Comparison of ENCODE assay signal across 8 cellular contexts in genomic region chr19:16828990-16829821, GRCh38. TPM values are rescaled to one million over a fixed set of nuclear protein-coding genes. Genes with fewer than 3 reads are reported as not detected.
A peak's percentile ranks its signal among the peaks of the same experiment; 100 is the strongest.
DNase-seq lines count a peak whose midpoint lies in the region; ATAC-seq and TF ChIP-seq lines count a peak whose summit lies in the region.

TSS of gene SIN3B (plus strand) at chr19:16829398. CDS start at chr19:16829421, 23 bp downstream.

- DNase-seq in CD14-positive monocyte (ENCODE audit: low spot score) (peak; percentile 82), NCI-H1092 treated with DMSO at 0.1 percent for 48 hours (lab: John Stamatoyannopoulos, UW) (peak; percentile 70), T-cell (peak; percentile 72 to 93 (median 86)), Right ventricle myocardium inferior (ENCODE audit: missing footprints) (peak; percentile 89), ovary (peak; percentile 80 to 93 (median 88)), testis (peak; percentile 87)
- peak; percentile 91 for DNase-seq in activated naive CD8-positive, alpha-beta T cell treated with anti-CD3 and anti-CD28 coated beads, Interleukin-2, amount 50 U/mL, for 24 hours

- H3K36me3 ChIP-seq in ovary (no peaks in the 10 kb centered on the region), testis (ENCODE audit: low read depth, missing control alignments) (no peaks in the 10 kb centered on the region)

- H3K27me3 ChIP-seq in ovary (no peaks in the 10 kb centered on the region), testis (no peaks in the 10 kb centered on the region)

- H3K27ac Mint-ChIP-seq in CD14-positive monocyte (peak within 1 kb of the TSS; percentile 78 to 93 (median 88)), T-cell (peak within 1 kb of the TSS; percentile 83 to 85)
- peak within 1 kb of the TSS; percentile 78 for H3K27ac Mint-ChIP-seq in activated naive CD8-positive, alpha-beta T cell treated with anti-CD3 and anti-CD28 coated beads, Interleukin-2, amount 50 U/mL, for 24 hours

- TF ChIP-seq POLR2A in ovary (IDR thresholded peaks at IDR 0.05) (peak; percentile 46), testis (IDR thresholded peaks at IDR 0.05) (no peak)

- H3K4me3 Mint-ChIP-seq in CD14-positive monocyte (peak within 1 kb of the TSS; percentile 87 to 91), T-cell (peak within 1 kb of the TSS; percentile 80 to 85 (median 83))
- peak within 1 kb of the TSS; percentile 82 for H3K4me3 Mint-ChIP-seq in activated naive CD8-positive, alpha-beta T cell treated with anti-CD3 and anti-CD28 coated beads, Interleukin-2, amount 50 U/mL, for 24 hours

- WGBS in ovary, 3 donors, result 1 to 3% (median 2%) methylated on average over 38 to 63 of the region's 63 CpGs
- WGBS in testis, 2 donors, result 2% methylated on average over 25 to 36 of the region's 63 CpGs

- H3K27me3 Mint-ChIP-seq in CD14-positive monocyte (ENCODE audit: low read depth in 3 of 3) (peaks cover 10 to 16% (median 14%) of the 10 kb centered on the region in 3 donors), T-cell (peaks cover 18 to 21% of the 10 kb centered on the region in 2 donors)
- H3K27me3 Mint-ChIP-seq in activated naive CD8-positive, alpha-beta T cell treated with anti-CD3 and anti-CD28 coated beads, Interleukin-2, amount 50 U/mL, for 24 hours, result peaks cover 23% of the 10 kb centered on the region

- CTCF ChIA-PET in T-cell (lab: Charles Lee), result no interaction called here

- H3K27ac ChIP-seq in ovary (peak within 1 kb of the TSS; percentile 66 to 85), testis (peak within 1 kb of the TSS; percentile 89 to 93)

- intact Hi-C loops in CD14-positive monocyte (cut with micrococcal nuclease), result loop anchor here in 1 of 2 donors (5.0 kb wide), 1 partner anchor 52 kb away; no protein-coding TSS in a partner anchor
- intact Hi-C loops in Right ventricle myocardium inferior (cut with DNase I), result loop anchor here (5.0 kb wide), 2 partner anchors 52 to 68 kb away; no protein-coding TSS in a partner anchor
- intact Hi-C loops in ovary (cut with DNase I), result loop anchor here in 1 of 4 donors (10.0 kb wide), 1 partner anchor 446 kb away; no protein-coding TSS in a partner anchor
- intact Hi-C loops in testis (cut with DNase I; ENCODE audit: low total_unique reads), result no loop called here

- POLR2A ChIA-PET in T-cell (lab: Charles Lee), result no interaction called here

- H3K4me1 Mint-ChIP-seq in CD14-positive monocyte (peaks cover 66% of the 10 kb centered on the region), T-cell (peaks cover 22 to 45% (median 35%) of the 10 kb centered on the region in 3 donors)
- peaks cover 32% of the 10 kb centered on the region for H3K4me1 Mint-ChIP-seq in activated naive CD8-positive, alpha-beta T cell treated with anti-CD3 and anti-CD28 coated beads, Interleukin-2, amount 50 U/mL, for 24 hours

- H3K36me3 Mint-ChIP-seq in CD14-positive monocyte (peaks cover 26 to 36% of the 10 kb centered on the region in 2 donors), T-cell (peaks cover 18% of the 10 kb centered on the region)
- peaks cover 22% of the 10 kb centered on the region for H3K36me3 Mint-ChIP-seq in activated naive CD8-positive, alpha-beta T cell treated with anti-CD3 and anti-CD28 coated beads, Interleukin-2, amount 50 U/mL, for 24 hours (ENCODE audit: low read depth)

- TF ChIP-seq CTCF in CD14-positive monocyte (IDR thresholded peaks at IDR 0.05) (no peak), ovary (IDR thresholded peaks at IDR 0.05) (no peak), testis (IDR thresholded peaks at IDR 0.05) (no peak)

- no peak for TF ChIP-seq EP300 in ovary (IDR thresholded peaks at IDR 0.05)

- H3K9me3 ChIP-seq in ovary (no peaks in the 10 kb centered on the region), testis (no peaks in the 10 kb centered on the region)

- H3K4me3 ChIP-seq in ovary, result peak within 1 kb of the TSS; percentile 79
- peak within 1 kb of the TSS; percentile 95 to 97 for H3K4me3 ChIP-seq in testis

- peak; percentile 62 for ATAC-seq in GM21619 (IDR thresholded peaks at IDR 0.05; ENCODE audit: unreplicated experiment)
- ATAC-seq in T-cell (replicated peaks in 1 of 4), result peak; percentile 94 to 98 (median 96)
- ATAC-seq in activated naive CD8-positive, alpha-beta T cell treated with anti-CD3 and anti-CD28 coated beads, Interleukin-2, amount 50 U/mL, for 24 hours, result peak; percentile 77
- ATAC-seq in Right ventricle myocardium inferior, result peak; percentile 80

- H3K4me1 ChIP-seq in ovary (ENCODE audit: insufficient read depth), result peaks cover 6% of the 10 kb centered on the region
- peaks cover 36% of the 10 kb centered on the region for H3K4me1 ChIP-seq in testis

- peaks cover 0 to 3% (median 1%) of the 10 kb centered on the region in 7 donors for H3K9me3 Mint-ChIP-seq in CD14-positive monocyte
- H3K9me3 Mint-ChIP-seq in T-cell, result no peaks in the 10 kb centered on the region
- H3K9me3 Mint-ChIP-seq in activated naive CD8-positive, alpha-beta T cell treated with anti-CD3 and anti-CD28 coated beads, Interleukin-2, amount 50 U/mL, for 24 hours, result no peaks in the 10 kb centered on the region

RNA-seq across cellular contexts. Expression of gene SIN3B, which starts in this region (rescaled TPM):
- polyA plus RNA-seq in CD14-positive monocyte, result 10 to 100 TPM in 1 of 2 donors, 1 to 10 TPM in 1; 7.2 to 10.2 TPM
- total RNA-seq in T-cell, result 10 to 100 TPM; 76.4 to 94.5 (median 84.1) TPM
- total RNA-seq in Right ventricle myocardium inferior, result 27.8 TPM
- total RNA-seq in ovary, result 10 to 100 TPM; 45.1 to 92.0 (median 68.3) TPM
- 10 to 100 TPM; 35.3 to 43.9 TPM for polyA plus RNA-seq in ovary
- 100 to 1,000 TPM; 231 to 283 TPM for total RNA-seq in testis
- polyA plus RNA-seq in testis (ENCODE audit: insufficient read depth, low read depth, low replicate concordance), result 70.6 TPM

Comparison
In these comparisons a context has a peak if more than half of its experiments do, and no peak if none do; other contexts are left out.
1. Peak in every context shown above with its lines: DNase-seq, ATAC-seq, H3K4me3 ChIP-seq and H3K27ac ChIP-seq.